10 cellular contexts compared by ENCODE assay signal in genomic region chr2:188478724-188479123, GRCh38.
DNase-seq lines count a peak whose midpoint lies in the region; ATAC-seq and TF ChIP-seq lines count a peak whose summit lies in the region.
"Had no signal": no experiment of that assay in that cellular context is flagged by ENCODE, and none has a peak within 500 bp of the region (broad histone marks: within the 10 kb centered on the region; RNA-seq: fewer than 3 reads in every experiment).

No MANE protein-coding gene starts in this region.

- POLR2A ChIA-PET in OCI-LY7 (lab: Charles Lee): no interaction called here

- H3K36me3 ChIP-seq in OCI-LY7 (ENCODE audit: insufficient read depth, low read length): no peaks in the 10 kb centered on the region

- no peak for TF ChIP-seq CTCF in OCI-LY7 (conservative IDR thresholded peaks at IDR 0.05; ENCODE audit: low read length)

- intact Hi-C loops in OCI-LY7 (cut with micrococcal nuclease; ENCODE audit: unreplicated experiment): no loop called here
- intact Hi-C loops in left colon (cut with DNase I, micrococcal nuclease): no loop called here

- CTCF ChIA-PET in OCI-LY7 (lab: Charles Lee; ENCODE audit: unreplicated experiment): no interaction called here

- H3K4me2 ChIP-seq in OCI-LY7 (ENCODE audit: low read length): no peak overlapping the region
- H3K4me2 ChIP-seq: KMS-11 had no signal

- no peaks in the 10 kb centered on the region for H4K20me1 ChIP-seq in OCI-LY7 (ENCODE audit: insufficient read depth, low read length)

- no peak overlapping the region for H3K27ac ChIP-seq in OCI-LY7 (ENCODE audit: low read depth, low read length, poor library complexity, severe bottlenecking)
- H3K27ac ChIP-seq: KMS-11 had no signal

- no peaks in the 10 kb centered on the region for H3K79me2 ChIP-seq in OCI-LY7 (ENCODE audit: insufficient read depth, low read depth, low read length)

- DNase-seq in dermis blood vessel endothelial cell (peak; percentile 9), EL (no peak), OCI-LY7 (ENCODE audit: low spot score) (no peak), NCI-H524 (lab: John Stamatoyannopoulos, UW) (no peak), left colon (no peak)
- DNase-seq: DMS 273 treated with DMSO at 0.1 percent for 48 hours had no signal

- H3K4me1 ChIP-seq in OCI-LY7 (ENCODE audit: insufficient read depth, low read length, poor library complexity, severe bottlenecking): no peaks in the 10 kb centered on the region

- ATAC-seq in GM18505 (IDR thresholded peaks at IDR 0.05; ENCODE audit: unreplicated experiment) (peak; percentile 99), GM21390 (IDR thresholded peaks at IDR 0.05; ENCODE audit: unreplicated experiment) (peak; percentile 97), HG03159 (IDR thresholded peaks at IDR 0.05; ENCODE audit: unreplicated experiment) (peak; percentile 98), left colon (no peak)

- no TSS peak for BruUV-seq in OCI-LY7 (replicated peaks; lab: Mats Ljungman, UMichigan)

- no peaks in the 10 kb centered on the region for H3K9me2 ChIP-seq in OCI-LY7 (ENCODE audit: insufficient read depth, low read length)

- no peak overlapping the region for H2AFZ ChIP-seq in OCI-LY7 (ENCODE audit: low read length)

- TF ChIP-seq POLR2A in GM18505 (IDR thresholded peaks at IDR 0.05; ENCODE audit: borderline replicate concordance, extremely low read depth, insufficient read depth, insufficient read length): no peak

- no peak overlapping the region for H3K4me3 ChIP-seq in OCI-LY7 (ENCODE audit: low read depth, low read length, poor library complexity, severe bottlenecking)

- no peaks in the 10 kb centered on the region for H3K9me3 ChIP-seq in OCI-LY7 (ENCODE audit: low read length)
